Comparison of ENCODE assay signal across 1 cellular context in the genomic region with DNA sequence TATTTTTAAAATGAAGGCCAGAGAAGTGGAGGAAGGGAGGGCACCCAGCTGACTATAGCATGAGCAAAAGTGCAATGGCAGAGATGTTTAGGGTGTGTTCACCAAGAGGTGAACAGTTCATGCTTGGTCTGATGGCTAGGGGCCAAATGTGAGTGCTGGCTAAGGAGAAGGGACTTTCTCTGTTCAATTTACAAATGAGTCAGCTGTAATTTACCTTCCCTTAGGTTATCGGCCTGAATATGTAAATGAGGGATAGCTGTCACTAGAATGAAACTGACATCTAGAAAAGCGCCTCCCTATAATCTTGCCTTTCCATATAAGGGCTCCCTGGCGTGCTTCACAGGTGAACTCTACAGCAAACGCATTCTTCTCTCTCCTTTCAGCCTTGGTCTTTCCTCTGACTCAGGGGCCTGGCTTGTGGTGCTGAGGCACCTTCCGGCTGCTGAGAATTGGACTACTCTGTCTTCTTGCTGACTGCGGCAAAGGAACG.
A peak's percentile ranks its signal among the peaks of the same experiment; 100 is the strongest.
TF ChIP-seq lines count a peak whose summit lies in the region.

No MANE protein-coding gene starts in this region.

TF ChIP-seq in K562, 482 proteins besides CTCF, POLR2A, EP300 and RAD21 (continued from another document and continues in another):
- TF ChIP-seq, protein P1, sequence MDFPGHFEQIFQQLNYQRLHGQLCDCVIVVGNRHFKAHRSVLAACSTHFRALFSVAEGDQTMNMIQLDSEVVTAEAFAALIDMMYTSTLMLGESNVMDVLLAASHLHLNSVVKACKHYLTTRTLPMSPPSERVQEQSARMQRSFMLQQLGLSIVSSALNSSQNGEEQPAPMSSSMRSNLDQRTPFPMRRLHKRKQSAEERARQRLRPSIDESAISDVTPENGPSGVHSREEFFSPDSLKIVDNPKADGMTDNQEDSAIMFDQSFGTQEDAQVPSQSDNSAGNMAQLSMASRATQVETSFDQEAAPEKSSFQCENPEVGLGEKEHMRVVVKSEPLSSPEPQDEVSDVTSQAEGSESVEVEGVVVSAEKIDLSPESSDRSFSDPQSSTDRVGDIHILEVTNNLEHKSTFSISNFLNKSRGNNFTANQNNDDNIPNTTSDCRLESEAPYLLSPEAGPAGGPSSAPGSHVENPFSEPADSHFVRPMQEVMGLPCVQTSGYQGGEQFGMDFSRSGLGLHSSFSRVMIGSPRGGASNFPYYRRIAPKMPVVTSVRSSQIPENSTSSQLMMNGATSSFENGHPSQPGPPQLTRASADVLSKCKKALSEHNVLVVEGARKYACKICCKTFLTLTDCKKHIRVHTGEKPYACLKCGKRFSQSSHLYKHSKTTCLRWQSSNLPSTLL (IDR thresholded peaks at IDR 0.05), result no peak
- TF ChIP-seq, protein P2, sequence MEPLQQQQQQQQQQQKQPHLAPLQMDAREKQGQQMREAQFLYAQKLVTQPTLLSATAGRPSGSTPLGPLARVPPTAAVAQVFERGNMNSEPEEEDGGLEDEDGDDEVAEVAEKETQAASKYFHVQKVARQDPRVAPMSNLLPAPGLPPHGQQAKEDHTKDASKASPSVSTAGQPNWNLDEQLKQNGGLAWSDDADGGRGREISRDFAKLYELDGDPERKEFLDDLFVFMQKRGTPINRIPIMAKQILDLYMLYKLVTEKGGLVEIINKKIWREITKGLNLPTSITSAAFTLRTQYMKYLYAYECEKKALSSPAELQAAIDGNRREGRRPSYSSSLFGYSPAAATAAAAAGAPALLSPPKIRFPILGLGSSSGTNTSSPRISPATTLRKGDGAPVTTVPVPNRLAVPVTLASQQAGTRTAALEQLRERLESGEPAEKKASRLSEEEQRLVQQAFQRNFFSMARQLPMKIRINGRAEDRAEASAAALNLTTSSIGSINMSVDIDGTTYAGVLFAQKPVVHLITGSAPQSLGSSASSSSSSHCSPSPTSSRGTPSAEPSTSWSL (CRISPR knock-in tag; IDR thresholded peaks at IDR 0.05; ENCODE audit: borderline replicate concordance), result no peak
- TF ChIP-seq, protein P3, sequence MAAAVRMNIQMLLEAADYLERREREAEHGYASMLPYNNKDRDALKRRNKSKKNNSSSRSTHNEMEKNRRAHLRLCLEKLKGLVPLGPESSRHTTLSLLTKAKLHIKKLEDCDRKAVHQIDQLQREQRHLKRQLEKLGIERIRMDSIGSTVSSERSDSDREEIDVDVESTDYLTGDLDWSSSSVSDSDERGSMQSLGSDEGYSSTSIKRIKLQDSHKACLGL (CRISPR knock-in tag; IDR thresholded peaks at IDR 0.05; ENCODE audit: borderline replicate concordance, poor library complexity, severe bottlenecking), result no peak
- TF ChIP-seq HNRNPH1 (optimal IDR thresholded peaks at IDR 0.05; ENCODE audit: low read depth, low read length) (no peak), DDX20 (tag; IDR thresholded peaks at IDR 0.05; ENCODE audit: low read depth) (no peak), E2F3 (CRISPR knock-in tag; IDR thresholded peaks at IDR 0.05) (no peak), NR3C1 (CRISPR knock-in tag; IDR thresholded peaks at IDR 0.05) (no peak), ZNF224 (CRISPR knock-in tag; IDR thresholded peaks at IDR 0.05) (no peak), NFIC (IDR thresholded peaks at IDR 0.05) (peak; percentile 95), SMC3 (conservative IDR thresholded peaks at IDR 0.05; ENCODE audit: insufficient read depth, low read depth, low read length) (no peak), NBN (IDR thresholded peaks at IDR 0.05; ENCODE audit: low read depth) (no peak), PTBP1 (IDR thresholded peaks at IDR 0.05; ENCODE audit: low read depth, low read length) (no peak), ADNP (tag; IDR thresholded peaks at IDR 0.05) (no peak), SUPT5H (IDR thresholded peaks at IDR 0.05) (no peak), KDM1A (IDR thresholded peaks at IDR 0.05) (peak in 1 of 2 experiments; percentile 25; a peak in 1 of 4 replicates), NCOA2 (IDR thresholded peaks at IDR 0.05; ENCODE audit: partially characterized antibody in 2 of 2) (no peak), NCOA1 (IDR thresholded peaks at IDR 0.05; ENCODE audit: low read depth) (no peak), GTF2F1 (IDR thresholded peaks at IDR 0.05; ENCODE audit: low read depth, low read length) (no peak), HNRNPUL1 (IDR thresholded peaks at IDR 0.05; ENCODE audit: low read length) (no peak), ZNF140 (CRISPR knock-in tag; IDR thresholded peaks at IDR 0.05) (no peak), ZEB2 (IDR thresholded peaks at IDR 0.05) (peak; percentile 82), ZNF551 (CRISPR knock-in tag; IDR thresholded peaks at IDR 0.05) (no peak), ZNF766 (CRISPR knock-in tag; conservative IDR thresholded peaks at IDR 0.05) (no peak), MECOM (CRISPR knock-in tag; IDR thresholded peaks at IDR 0.05) (no peak), LCOR (CRISPR knock-in tag; IDR thresholded peaks at IDR 0.05) (no peak), CREB1 (IDR thresholded peaks at IDR 0.05) (no peak), CREB1 (CRISPR knock-in tag; IDR thresholded peaks at IDR 0.05) (no peak), SPI1 (IDR thresholded peaks at IDR 0.05; ENCODE audit: borderline replicate concordance, low read depth, low read length) (no peak), MBD2 (IDR thresholded peaks at IDR 0.05; ENCODE audit: borderline replicate concordance, low read depth) (no peak), RBM22 (IDR thresholded peaks at IDR 0.05; ENCODE audit: low read depth, low read length, poor library complexity, severe bottlenecking) (no peak), HDAC6 (IDR thresholded peaks at IDR 0.05; ENCODE audit: low read depth, low read length) (no peak), RFX1 (IDR thresholded peaks at IDR 0.05) (no peak), MTF1 (CRISPR knock-in tag; IDR thresholded peaks at IDR 0.05; ENCODE audit: borderline replicate concordance) (no peak), RHOXF2B (CRISPR knock-in tag; conservative IDR thresholded peaks at IDR 0.05) (no peak), SREBF2 (CRISPR knock-in tag; IDR thresholded peaks at IDR 0.05) (no peak), KAT7 (CRISPR knock-in tag; IDR thresholded peaks at IDR 0.05; ENCODE audit: borderline replicate concordance) (no peak), YY1 (IDR thresholded peaks at IDR 0.05; ENCODE audit: borderline replicate concordance in 1 of 3, control insufficient read depth in 1 of 3, extremely low read depth in 1 of 3, insufficient read depth in 3 of 3, insufficient read length in 1 of 3, insufficient replicate concordance in 2 of 3, low read depth in 1 of 3, low read length in 2 of 3) (peak in 1 of 3 experiments; percentile 66), ZNF3 (CRISPR knock-in tag; IDR thresholded peaks at IDR 0.05) (no peak), C11orf30 (IDR thresholded peaks at IDR 0.05; ENCODE audit: low read depth) (peak; percentile 94), JUN (IDR thresholded peaks at IDR 0.05; ENCODE audit: borderline replicate concordance, low read depth, low read length) (peak; percentile 31; the same call in 1 of the 2 replicates), JUN (CRISPR knock-in tag; IDR thresholded peaks at IDR 0.05; ENCODE audit: borderline replicate concordance) (no peak), ZNF239 (CRISPR knock-in tag; IDR thresholded peaks at IDR 0.05) (no peak), HDAC1 (IDR thresholded peaks at IDR 0.05) (0 out of 4 replicates have a peak, but pooled peaks of 1 of the 2 experiments have one; percentile 25)
- TF ChIP-seq, protein P4, sequence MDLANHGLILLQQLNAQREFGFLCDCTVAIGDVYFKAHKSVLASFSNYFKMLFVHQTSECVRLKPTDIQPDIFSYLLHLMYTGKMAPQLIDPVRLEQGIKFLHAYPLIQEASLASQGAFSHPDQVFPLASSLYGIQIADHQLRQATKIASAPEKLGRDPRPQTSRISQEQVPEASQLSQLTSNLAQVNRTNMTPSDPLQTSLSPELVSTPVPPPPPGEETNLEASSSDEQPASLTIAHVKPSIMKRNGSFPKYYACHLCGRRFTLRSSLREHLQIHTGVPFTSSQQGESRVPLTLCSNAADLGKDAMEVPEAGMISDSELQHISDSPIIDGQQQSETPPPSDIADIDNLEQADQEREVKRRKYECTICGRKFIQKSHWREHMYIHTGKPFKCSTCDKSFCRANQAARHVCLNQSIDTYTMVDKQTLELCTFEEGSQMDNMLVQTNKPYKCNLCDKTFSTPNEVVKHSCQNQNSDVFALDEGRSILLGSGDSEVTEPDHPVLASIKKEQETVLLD (IDR thresholded peaks at IDR 0.05), result no peak
- TF ChIP-seq, protein P5, sequence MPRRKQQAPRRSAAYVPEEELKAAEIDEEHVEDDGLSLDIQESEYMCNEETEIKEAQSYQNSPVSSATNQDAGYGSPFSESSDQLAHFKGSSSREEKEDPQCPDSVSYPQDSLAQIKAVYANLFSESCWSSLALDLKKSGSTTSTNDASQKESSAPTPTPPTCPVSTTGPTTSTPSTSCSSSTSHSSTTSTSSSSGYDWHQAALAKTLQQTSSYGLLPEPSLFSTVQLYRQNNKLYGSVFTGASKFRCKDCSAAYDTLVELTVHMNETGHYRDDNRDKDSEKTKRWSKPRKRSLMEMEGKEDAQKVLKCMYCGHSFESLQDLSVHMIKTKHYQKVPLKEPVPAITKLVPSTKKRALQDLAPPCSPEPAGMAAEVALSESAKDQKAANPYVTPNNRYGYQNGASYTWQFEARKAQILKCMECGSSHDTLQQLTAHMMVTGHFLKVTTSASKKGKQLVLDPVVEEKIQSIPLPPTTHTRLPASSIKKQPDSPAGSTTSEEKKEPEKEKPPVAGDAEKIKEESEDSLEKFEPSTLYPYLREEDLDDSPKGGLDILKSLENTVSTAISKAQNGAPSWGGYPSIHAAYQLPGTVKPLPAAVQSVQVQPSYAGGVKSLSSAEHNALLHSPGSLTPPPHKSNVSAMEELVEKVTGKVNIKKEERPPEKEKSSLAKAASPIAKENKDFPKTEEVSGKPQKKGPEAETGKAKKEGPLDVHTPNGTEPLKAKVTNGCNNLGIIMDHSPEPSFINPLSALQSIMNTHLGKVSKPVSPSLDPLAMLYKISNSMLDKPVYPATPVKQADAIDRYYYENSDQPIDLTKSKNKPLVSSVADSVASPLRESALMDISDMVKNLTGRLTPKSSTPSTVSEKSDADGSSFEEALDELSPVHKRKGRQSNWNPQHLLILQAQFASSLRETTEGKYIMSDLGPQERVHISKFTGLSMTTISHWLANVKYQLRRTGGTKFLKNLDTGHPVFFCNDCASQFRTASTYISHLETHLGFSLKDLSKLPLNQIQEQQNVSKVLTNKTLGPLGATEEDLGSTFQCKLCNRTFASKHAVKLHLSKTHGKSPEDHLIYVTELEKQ (CRISPR knock-in tag; IDR thresholded peaks at IDR 0.05), result no peak
- TF ChIP-seq, protein P6, sequence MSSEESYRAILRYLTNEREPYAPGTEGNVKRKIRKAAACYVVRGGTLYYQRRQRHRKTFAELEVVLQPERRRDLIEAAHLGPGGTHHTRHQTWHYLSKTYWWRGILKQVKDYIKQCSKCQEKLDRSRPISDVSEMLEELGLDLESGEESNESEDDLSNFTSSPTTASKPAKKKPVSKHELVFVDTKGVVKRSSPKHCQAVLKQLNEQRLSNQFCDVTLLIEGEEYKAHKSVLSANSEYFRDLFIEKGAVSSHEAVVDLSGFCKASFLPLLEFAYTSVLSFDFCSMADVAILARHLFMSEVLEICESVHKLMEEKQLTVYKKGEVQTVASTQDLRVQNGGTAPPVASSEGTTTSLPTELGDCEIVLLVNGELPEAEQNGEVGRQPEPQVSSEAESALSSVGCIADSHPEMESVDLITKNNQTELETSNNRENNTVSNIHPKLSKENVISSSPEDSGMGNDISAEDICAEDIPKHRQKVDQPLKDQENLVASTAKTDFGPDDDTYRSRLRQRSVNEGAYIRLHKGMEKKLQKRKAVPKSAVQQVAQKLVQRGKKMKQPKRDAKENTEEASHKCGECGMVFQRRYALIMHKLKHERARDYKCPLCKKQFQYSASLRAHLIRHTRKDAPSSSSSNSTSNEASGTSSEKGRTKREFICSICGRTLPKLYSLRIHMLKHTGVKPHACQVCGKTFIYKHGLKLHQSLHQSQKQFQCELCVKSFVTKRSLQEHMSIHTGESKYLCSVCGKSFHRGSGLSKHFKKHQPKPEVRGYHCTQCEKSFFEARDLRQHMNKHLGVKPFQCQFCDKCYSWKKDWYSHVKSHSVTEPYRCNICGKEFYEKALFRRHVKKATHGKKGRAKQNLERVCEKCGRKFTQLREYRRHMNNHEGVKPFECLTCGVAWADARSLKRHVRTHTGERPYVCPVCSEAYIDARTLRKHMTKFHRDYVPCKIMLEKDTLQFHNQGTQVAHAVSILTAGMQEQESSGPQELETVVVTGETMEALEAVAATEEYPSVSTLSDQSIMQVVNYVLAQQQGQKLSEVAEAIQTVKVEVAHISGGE (CRISPR knock-in tag; IDR thresholded peaks at IDR 0.05), result no peak
- TF ChIP-seq, protein P7, sequence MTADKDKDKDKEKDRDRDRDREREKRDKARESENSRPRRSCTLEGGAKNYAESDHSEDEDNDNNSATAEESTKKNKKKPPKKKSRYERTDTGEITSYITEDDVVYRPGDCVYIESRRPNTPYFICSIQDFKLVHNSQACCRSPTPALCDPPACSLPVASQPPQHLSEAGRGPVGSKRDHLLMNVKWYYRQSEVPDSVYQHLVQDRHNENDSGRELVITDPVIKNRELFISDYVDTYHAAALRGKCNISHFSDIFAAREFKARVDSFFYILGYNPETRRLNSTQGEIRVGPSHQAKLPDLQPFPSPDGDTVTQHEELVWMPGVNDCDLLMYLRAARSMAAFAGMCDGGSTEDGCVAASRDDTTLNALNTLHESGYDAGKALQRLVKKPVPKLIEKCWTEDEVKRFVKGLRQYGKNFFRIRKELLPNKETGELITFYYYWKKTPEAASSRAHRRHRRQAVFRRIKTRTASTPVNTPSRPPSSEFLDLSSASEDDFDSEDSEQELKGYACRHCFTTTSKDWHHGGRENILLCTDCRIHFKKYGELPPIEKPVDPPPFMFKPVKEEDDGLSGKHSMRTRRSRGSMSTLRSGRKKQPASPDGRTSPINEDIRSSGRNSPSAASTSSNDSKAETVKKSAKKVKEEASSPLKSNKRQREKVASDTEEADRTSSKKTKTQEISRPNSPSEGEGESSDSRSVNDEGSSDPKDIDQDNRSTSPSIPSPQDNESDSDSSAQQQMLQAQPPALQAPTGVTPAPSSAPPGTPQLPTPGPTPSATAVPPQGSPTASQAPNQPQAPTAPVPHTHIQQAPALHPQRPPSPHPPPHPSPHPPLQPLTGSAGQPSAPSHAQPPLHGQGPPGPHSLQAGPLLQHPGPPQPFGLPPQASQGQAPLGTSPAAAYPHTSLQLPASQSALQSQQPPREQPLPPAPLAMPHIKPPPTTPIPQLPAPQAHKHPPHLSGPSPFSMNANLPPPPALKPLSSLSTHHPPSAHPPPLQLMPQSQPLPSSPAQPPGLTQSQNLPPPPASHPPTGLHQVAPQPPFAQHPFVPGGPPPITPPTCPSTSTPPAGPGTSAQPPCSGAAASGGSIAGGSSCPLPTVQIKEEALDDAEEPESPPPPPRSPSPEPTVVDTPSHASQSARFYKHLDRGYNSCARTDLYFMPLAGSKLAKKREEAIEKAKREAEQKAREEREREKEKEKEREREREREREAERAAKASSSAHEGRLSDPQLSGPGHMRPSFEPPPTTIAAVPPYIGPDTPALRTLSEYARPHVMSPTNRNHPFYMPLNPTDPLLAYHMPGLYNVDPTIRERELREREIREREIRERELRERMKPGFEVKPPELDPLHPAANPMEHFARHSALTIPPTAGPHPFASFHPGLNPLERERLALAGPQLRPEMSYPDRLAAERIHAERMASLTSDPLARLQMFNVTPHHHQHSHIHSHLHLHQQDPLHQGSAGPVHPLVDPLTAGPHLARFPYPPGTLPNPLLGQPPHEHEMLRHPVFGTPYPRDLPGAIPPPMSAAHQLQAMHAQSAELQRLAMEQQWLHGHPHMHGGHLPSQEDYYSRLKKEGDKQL (CRISPR knock-in tag; IDR thresholded peaks at IDR 0.05; ENCODE audit: borderline replicate concordance), result no peak
